ENCODE assay signal across 8 cellular contexts in the genomic region with DNA sequence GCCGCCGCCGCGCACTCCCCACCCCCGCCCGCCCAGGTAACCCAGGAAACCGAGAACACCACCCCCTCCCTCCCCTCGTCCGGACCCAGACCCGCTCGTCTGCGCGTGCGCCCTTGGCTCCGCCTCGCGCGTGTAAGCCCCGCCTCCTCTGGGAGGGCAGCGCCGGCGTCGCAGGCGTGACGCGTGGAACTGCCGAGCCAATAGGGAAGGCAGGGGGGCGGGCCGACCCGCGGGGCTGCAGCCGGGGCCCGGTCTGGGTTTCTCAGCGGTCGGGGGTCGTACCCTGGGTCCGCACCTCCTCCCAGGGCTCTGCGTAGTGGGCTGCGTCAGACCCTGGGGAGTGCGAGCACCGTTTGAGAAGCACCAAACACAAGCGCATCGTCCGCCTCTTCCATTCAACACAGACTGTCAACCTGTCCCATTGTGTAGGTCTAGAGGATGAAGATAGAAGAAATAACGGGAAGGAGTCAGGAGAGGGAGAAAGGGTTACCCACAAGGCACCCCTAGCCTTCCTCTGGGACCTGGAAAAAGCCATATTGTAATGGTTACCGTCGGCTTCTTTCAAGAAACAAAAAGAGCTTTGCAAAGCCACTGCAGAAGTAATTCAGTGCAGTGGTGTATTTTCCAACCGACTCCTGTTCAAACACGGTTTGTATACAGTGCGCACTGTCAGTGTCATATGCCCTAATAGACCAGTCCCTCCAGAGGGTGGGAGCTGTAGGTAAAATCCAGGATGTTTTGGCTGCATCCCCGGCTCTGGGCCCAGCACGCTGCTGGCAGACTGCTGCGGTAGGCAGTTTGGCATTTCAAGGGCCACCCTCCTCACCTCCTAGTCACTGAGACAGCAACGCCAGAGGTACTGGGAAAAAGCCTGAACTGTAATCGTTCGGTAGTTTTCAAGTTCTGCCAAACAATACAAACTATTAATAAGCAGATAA. TPM values are rescaled to one million over a fixed set of nuclear protein-coding genes. Genes with fewer than 3 reads are reported as not detected.
DNase-seq lines count a peak whose midpoint lies in the region; ATAC-seq and TF ChIP-seq lines count a peak whose summit lies in the region.

No MANE protein-coding gene starts in this region.

- H3K4ac ChIP-seq in trophoblast cell (ENCODE audit: low read depth, low read length): no peak overlapping the region

- H3K23ac ChIP-seq in trophoblast cell (ENCODE audit: low read length): no peak overlapping the region

- in situ Hi-C loops in transverse colon (cut with MboI; ENCODE audit: low pct_ligation_motif_present in 1 of 4, low pct_unique_long_range_greater_than_20kb in 1 of 4, low sequenced_read_pairs in 3 of 4): loop anchor here in 2 of 4 donors (10.0 to 25.0 kb wide), 2 partner anchors 95 to 98 kb away; no protein-coding TSS in a partner anchor

- H4K91ac ChIP-seq in trophoblast cell (ENCODE audit: low read depth, low read length): peak overlapping the region; percentile 63

- H3K9me3 ChIP-seq in SU-DHL-6 (ENCODE audit: insufficient read depth, low read length): no peaks in the 10 kb centered on the region
- no peaks in the 10 kb centered on the region for H3K9me3 ChIP-seq in trophoblast cell (ENCODE audit: insufficient read depth, low read depth, low read length)
- no peaks in the 10 kb centered on the region for H3K9me3 ChIP-seq in transverse colon

- H3K27ac Mint-ChIP-seq in activated naive CD8-positive, alpha-beta T cell treated with anti-CD3 and anti-CD28 coated beads, Interleukin-2, amount 50 U/mL, for 24 hours: peak overlapping the region; percentile 98

- H4K12ac ChIP-seq in trophoblast cell (ENCODE audit: low read depth, low read length): peak overlapping the region; percentile 67

- H3K14ac ChIP-seq in trophoblast cell (ENCODE audit: low read length): peak overlapping the region; percentile 61

- peak; percentile 78 for ATAC-seq in HG02759 (IDR thresholded peaks at IDR 0.05; ENCODE audit: unreplicated experiment)
- ATAC-seq in activated naive CD8-positive, alpha-beta T cell treated with anti-CD3 and anti-CD28 coated beads, Interleukin-2, amount 50 U/mL, for 24 hours: peak; percentile 67

- no peaks in the 10 kb centered on the region for H3K27me3 Mint-ChIP-seq in activated naive CD8-positive, alpha-beta T cell treated with anti-CD3 and anti-CD28 coated beads, Interleukin-2, amount 50 U/mL, for 24 hours

- no peak overlapping the region for H2BK12ac ChIP-seq in trophoblast cell (ENCODE audit: low read length)

- H3K9me3 Mint-ChIP-seq in activated naive CD8-positive, alpha-beta T cell treated with anti-CD3 and anti-CD28 coated beads, Interleukin-2, amount 50 U/mL, for 24 hours: no peaks in the 10 kb centered on the region

- TF ChIP-seq CTCF in GM12865 (IDR thresholded peaks at IDR 0.05; ENCODE audit: insufficient read depth, low read depth, low read length, missing control alignments) (no peak), SU-DHL-6 (IDR thresholded peaks at IDR 0.05; ENCODE audit: insufficient read depth, low read length, poor library complexity, severe bottlenecking) (no peak), transverse colon (IDR thresholded peaks at IDR 0.05) (no peak)

- H3K18ac ChIP-seq in trophoblast cell (ENCODE audit: low read length): peak overlapping the region; percentile 49

- WGBS in trophoblast cell (ENCODE audit: extremely low coverage, insufficient coverage, insufficient read length): no CpG with 5 or more reads among the region's 56 CpGs
- WGBS in transverse colon (ENCODE audit: low coverage in 1 of 2), 2 donors: 2 to 7% methylated on average over 6 to 32 of the region's 56 CpGs

- peak overlapping the region; percentile 68 for H3K9ac ChIP-seq in SU-DHL-6 (ENCODE audit: low read length)
- H3K9ac ChIP-seq in trophoblast cell (ENCODE audit: low read length): peak overlapping the region; percentile 74

- H3K27me3 ChIP-seq in SU-DHL-6 (ENCODE audit: low read length): no peaks in the 10 kb centered on the region
- H3K27me3 ChIP-seq in trophoblast cell (ENCODE audit: insufficient read depth, low read length): no peaks in the 10 kb centered on the region
- H3K27me3 ChIP-seq in transverse colon: no peaks in the 10 kb centered on the region

- H3K79me2 ChIP-seq in SU-DHL-6 (ENCODE audit: insufficient read depth, low read length) (no peaks in the 10 kb centered on the region), trophoblast cell (ENCODE audit: control insufficient read depth, insufficient read depth, low read length, poor library complexity) (peaks cover 1% of the 10 kb centered on the region)

- peaks cover 54% of the 10 kb centered on the region for H3K4me1 Mint-ChIP-seq in activated naive CD8-positive, alpha-beta T cell treated with anti-CD3 and anti-CD28 coated beads, Interleukin-2, amount 50 U/mL, for 24 hours

- no peak overlapping the region for H2BK120ac ChIP-seq in trophoblast cell (ENCODE audit: insufficient read depth, low read length, poor library complexity)

- H4K8ac ChIP-seq in trophoblast cell (ENCODE audit: low read depth, low read length): peak overlapping the region; percentile 91

- H3K4me3 ChIP-seq in GM12865 (ENCODE audit: low read depth, low read length): peak overlapping the region; percentile 84
- peak overlapping the region; percentile 85 for H3K4me3 ChIP-seq in SU-DHL-6 (ENCODE audit: insufficient read depth, low read length, poor library complexity, severe bottlenecking)
- peak overlapping the region; percentile 90 for H3K4me3 ChIP-seq in trophoblast cell (ENCODE audit: low read depth, low read length)
- H3K4me3 ChIP-seq in transverse colon: peak overlapping the region; percentile 91 to 97 (median 96)

- peaks cover 12% of the 10 kb centered on the region for H3F3A ChIP-seq in SU-DHL-6 (ENCODE audit: insufficient read depth)

- intact Hi-C loops in cardiac septum (cut with DNase I) (loop anchor here (10.0 kb wide), 2 partner anchors 198 to 362 kb away; partner anchors contain the start of genes B3GALNT2 and NID1), transverse colon (cut with DNase I; ENCODE audit: low total_unique reads) (no loop called here)

- peak overlapping the region; percentile 54 for H2AFZ ChIP-seq in SU-DHL-6 (ENCODE audit: low read depth, low read length, severe bottlenecking)
- H2AFZ ChIP-seq in trophoblast cell (ENCODE audit: insufficient read depth, low read length, poor library complexity): peak overlapping the region; percentile 80

- H4K20me1 ChIP-seq in SU-DHL-6 (ENCODE audit: low read depth, low read length): no peaks in the 10 kb centered on the region

- H3K4me1 ChIP-seq in trophoblast cell (ENCODE audit: control insufficient read depth in 1 of 2, insufficient read depth in 2 of 2, low read length in 2 of 2) (peaks cover 0 to 2% of the 10 kb centered on the region in 2 experiments), transverse colon (peaks cover 4 to 35% (median 11%) of the 10 kb centered on the region in 4 donors)

- peak; percentile 69 for TF ChIP-seq POLR2A in transverse colon (IDR thresholded peaks at IDR 0.05)

- H3K9me2 ChIP-seq in SU-DHL-6 (replicated peaks; ENCODE audit: insufficient read depth, low read length): no peaks in the 10 kb centered on the region

- H3K4me2 ChIP-seq in SU-DHL-6 (ENCODE audit: low read depth, low read length, poor library complexity, severe bottlenecking) (peak overlapping the region; percentile 70), trophoblast cell (ENCODE audit: low read length) (peak overlapping the region; percentile 82)

- H3K36me3 ChIP-seq in SU-DHL-6 (ENCODE audit: low read length): no peaks in the 10 kb centered on the region
- H3K36me3 ChIP-seq in trophoblast cell (ENCODE audit: control insufficient read depth in 1 of 2, insufficient read depth in 2 of 2, low read length in 2 of 2): no peaks in the 10 kb centered on the region
- H3K36me3 ChIP-seq in transverse colon: no peaks in the 10 kb centered on the region

- H3K4me3 Mint-ChIP-seq in activated naive CD8-positive, alpha-beta T cell treated with anti-CD3 and anti-CD28 coated beads, Interleukin-2, amount 50 U/mL, for 24 hours: peak overlapping the region; percentile 98

- peaks cover 5% of the 10 kb centered on the region for H3K79me1 ChIP-seq in trophoblast cell (ENCODE audit: low read length)

- peaks cover 36% of the 10 kb centered on the region for H3K36me3 Mint-ChIP-seq in activated naive CD8-positive, alpha-beta T cell treated with anti-CD3 and anti-CD28 coated beads, Interleukin-2, amount 50 U/mL, for 24 hours (ENCODE audit: low read depth)

- no peak for TF ChIP-seq EP300 in transverse colon (IDR thresholded peaks at IDR 0.05; ENCODE audit: low read depth)

- H2BK5ac ChIP-seq in trophoblast cell (ENCODE audit: low read depth, low read length, poor library complexity): no peak overlapping the region

- DNase-seq in GM12865 (ENCODE audit: low read depth) (peak; percentile 97), NCI-H1417 (lab: John Stamatoyannopoulos, UW) (peak; percentile 91 to 98 (median 96)), cardiac septum (ENCODE audit: low spot score) (peak; percentile 99), trophoblast cell (peak; percentile 94 to 99), transverse colon (peak; percentile 97)
- DNase-seq in activated naive CD8-positive, alpha-beta T cell treated with anti-CD3 and anti-CD28 coated beads, Interleukin-2, amount 50 U/mL, for 24 hours: peak; percentile 99

- H2AK5ac ChIP-seq in trophoblast cell (ENCODE audit: low read length): no peak overlapping the region

- H3K27ac ChIP-seq in SU-DHL-6 (ENCODE audit: low read depth, low read length) (peak overlapping the region; percentile 80), trophoblast cell (ENCODE audit: low read depth, low read length) (peak overlapping the region; percentile 23), transverse colon (peak overlapping the region; percentile 94 to 100 (median 98))

RNA-seq across cellular contexts. Expression of gene LYST, which starts 0.5 kb away (rescaled TPM):
- total RNA-seq in cardiac septum: 15.4 TPM
- polyA plus RNA-seq in trophoblast cell (2013): 2.4 and 2.7 TPM in 2 replicates
- total RNA-seq in transverse colon: 10 to 100 TPM; 22.8 to 46.7 (median 32.1) TPM

Comparison
In these comparisons a context has a peak if more than half of its experiments do, and no peak if none do; other contexts are left out.
1. Peak in every context shown above with its lines: DNase-seq, ATAC-seq, H3K4me3 ChIP-seq and H3K27ac ChIP-seq.
2. H3K27ac ChIP-seq: peak in every context shown above with its lines; median percentile 98 in transverse colon; 80 in SU-DHL-6; 23 in trophoblast cell.